Comparison of ENCODE assay signal across 8 cellular contexts in the genomic region with DNA sequence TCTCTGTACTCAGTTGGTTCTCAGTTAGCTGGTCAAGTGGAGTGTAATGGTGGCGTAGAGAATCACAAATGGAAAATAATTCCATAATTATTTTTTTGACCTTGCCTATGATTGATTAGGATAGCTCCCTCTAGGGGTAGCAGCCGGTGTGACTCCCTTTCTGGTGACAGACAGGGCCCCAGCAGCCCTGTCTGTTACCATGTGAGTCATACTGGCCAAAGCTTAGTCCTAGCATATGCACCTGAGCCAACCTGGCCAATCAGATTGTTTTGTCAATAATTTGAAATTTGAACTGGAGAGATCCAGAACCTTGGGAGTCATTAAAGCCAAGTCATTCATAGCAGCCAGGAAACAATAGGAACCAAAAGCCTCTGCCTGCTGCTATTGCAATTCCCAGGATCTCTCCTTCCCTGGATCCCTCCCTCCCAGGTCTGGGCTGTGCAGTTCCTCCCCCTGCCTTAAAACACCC. TPM values are rescaled to one million over a fixed set of nuclear protein-coding genes. Genes with fewer than 3 reads are reported as not detected.
DNase-seq lines count a peak whose midpoint lies in the region; ATAC-seq, FAIRE-seq and TF ChIP-seq lines count a peak whose summit lies in the region.

No MANE protein-coding gene starts in this region.

- no peaks in the 10 kb centered on the region for H4K20me1 ChIP-seq in keratinocyte (ENCODE audit: control insufficient read depth, extremely low read depth, insufficient read depth, low read length)

- H3K9me1 ChIP-seq in keratinocyte (ENCODE audit: control insufficient read depth, extremely low read depth, insufficient read depth, low read length), result no peaks in the 10 kb centered on the region

- TF ChIP-seq CTCF in activated B cell treated with CpG ODN at 0.5 μM for 24 hours (IDR thresholded peaks at IDR 0.05) (peak; percentile 79), breast epithelium (IDR thresholded peaks at IDR 0.05) (peak; percentile 76 to 87 (median 81)), keratinocyte (optimal IDR thresholded peaks at IDR 0.05 in 1 of 3, IDR thresholded peaks at IDR 0.05 in 1 of 3, conservative IDR thresholded peaks at IDR 0.05 in 1 of 3; ENCODE audit: extremely low read depth in 1 of 3, insufficient read depth in 2 of 3, low read length in 3 of 3) (peak; percentile 74 to 95 (median 86))

- H3K79me2 ChIP-seq in keratinocyte (ENCODE audit: control insufficient read depth, insufficient read depth, low read length), result peaks cover 15% of the 10 kb centered on the region

- H3K9me3 Mint-ChIP-seq in activated B cell treated with CpG ODN at 0.5 μM for 24 hours, result no peaks in the 10 kb centered on the region

- intact Hi-C loops in activated B cell treated with CpG ODN at 0.5 μM for 24 hours (cut with micrococcal nuclease), result no loop called here
- intact Hi-C loops in breast epithelium (cut with DNase I; ENCODE audit: low total_unique reads), result no loop called here

- DNase-seq in Daoy (ENCODE audit: low read depth) (peak; percentile 76), NCI-H2196 (lab: John Stamatoyannopoulos, UW; ENCODE audit: unreplicated experiment) (peak; percentile 94), activated B cell treated with CpG ODN at 0.5 μM for 24 hours (peak; percentile 50), breast epithelium (ENCODE audit: low spot score in 2 of 2) (peak; percentile 85 to 89), keratinocyte (ENCODE audit: low read depth, low spot score) (peak; percentile 89)
- DNase-seq in stimulated activated CD4-positive, alpha-beta T cell treated with anti-CD3 and anti-CD28 coated beads, Interleukin-1b, Interleukin-23, amount 100 ng/mL, for 4 hours (ENCODE audit: low read depth in 2 of 2), result peak; percentile 61 to 62

- no peak overlapping the region for H2AFZ ChIP-seq in keratinocyte (ENCODE audit: control insufficient read depth, low read length)

- dilution Hi-C loops in keratinocyte (cut with MboI; ENCODE audit: extremely low pct_ligation_motif_present, low sequenced_read_pairs), result no loop called here

- H3K27me3 ChIP-seq in breast epithelium, result no peaks in the 10 kb centered on the region
- H3K27me3 ChIP-seq in keratinocyte (ENCODE audit: control insufficient read depth, extremely low read depth, insufficient read depth, low read length), result no peaks in the 10 kb centered on the region

- peaks cover 38% of the 10 kb centered on the region for H3K36me3 Mint-ChIP-seq in activated B cell treated with CpG ODN at 0.5 μM for 24 hours (ENCODE audit: low read depth)

- no peak overlapping the region for H3K4me3 ChIP-seq in breast epithelium
- no peak overlapping the region for H3K4me3 ChIP-seq in keratinocyte (ENCODE audit: control insufficient read depth in 2 of 3, extremely low read depth in 1 of 3, insufficient read depth in 2 of 3, low read depth in 1 of 3, low read length in 3 of 3)

- CTCF ChIA-PET in activated B cell treated with CpG ODN at 0.5 μM for 24 hours (lab: Charles Lee), result interaction anchor here (0.7 to 1.8 kb wide), 11 partner anchors 9 to 155 kb away, joined by 3 to 9 read pairs (median 3); a partner anchor contains a TSS

- H3K4me1 ChIP-seq in breast epithelium, result peaks cover 13 to 52% of the 10 kb centered on the region in 2 donors
- H3K4me1 ChIP-seq in keratinocyte (ENCODE audit: control insufficient read depth, extremely low read depth, insufficient read depth, low read length), result peaks cover 30% of the 10 kb centered on the region

- H3K9me3 ChIP-seq in breast epithelium (no peaks in the 10 kb centered on the region), keratinocyte (ENCODE audit: control insufficient read depth, low read depth, low read length) (no peaks in the 10 kb centered on the region)

- H3K27ac ChIP-seq in breast epithelium, result peak overlapping the region; percentile 80 to 95
- peak overlapping the region; percentile 65 for H3K27ac ChIP-seq in keratinocyte (ENCODE audit: control insufficient read depth, insufficient read depth, low read length)

- no peak overlapping the region for H3K27ac Mint-ChIP-seq in activated B cell treated with CpG ODN at 0.5 μM for 24 hours

- H3K27me3 Mint-ChIP-seq in activated B cell treated with CpG ODN at 0.5 μM for 24 hours, result no peaks in the 10 kb centered on the region

- H3K4me2 ChIP-seq in keratinocyte (ENCODE audit: control insufficient read depth, extremely low read depth, insufficient read depth, low read depth, low read length), result no peak overlapping the region

- POLR2A ChIA-PET in activated B cell treated with CpG ODN at 0.5 μM for 24 hours (lab: Charles Lee), result interaction anchor here (0.6 to 1.2 kb wide), 7 partner anchors 23 to 108 kb away, joined by 3 to 14 read pairs (median 3); a partner anchor contains a TSS

- peaks cover 44% of the 10 kb centered on the region for H3K4me1 Mint-ChIP-seq in activated B cell treated with CpG ODN at 0.5 μM for 24 hours

- H3K9ac ChIP-seq in keratinocyte (ENCODE audit: control insufficient read depth, extremely low read depth, insufficient read depth, low read length), result no peak overlapping the region

- peak; percentile 62 for FAIRE-seq in keratinocyte (lab: Jason Lieb, UNC)

- ATAC-seq in HG02973 (IDR thresholded peaks at IDR 0.05; ENCODE audit: unreplicated experiment), result peak; percentile 52
- peak; percentile 91 for ATAC-seq in activated B cell treated with CpG ODN at 0.5 μM for 24 hours (ENCODE audit: low read depth)
- no peak for ATAC-seq in GM19324 (IDR thresholded peaks at IDR 0.05; ENCODE audit: low FRiP score, unreplicated experiment)

- no peak overlapping the region for H3K4me3 Mint-ChIP-seq in activated B cell treated with CpG ODN at 0.5 μM for 24 hours

- H3K36me3 ChIP-seq in breast epithelium (no peaks in the 10 kb centered on the region), keratinocyte (ENCODE audit: control insufficient read depth in 2 of 2, extremely low read depth in 1 of 2, insufficient read depth in 2 of 2, low read length in 2 of 2) (peaks cover 26 to 57% of the 10 kb centered on the region in 2 experiments)

- no peak for TF ChIP-seq POLR2A in breast epithelium (IDR thresholded peaks at IDR 0.05)

RNA-seq across cellular contexts. Expression of a gene that starts 5.6 kb away (rescaled TPM):
- total RNA-seq in Daoy (2014; rRNA removed; shearing (Covaris generic)), result 18.5 and 26.9 TPM in 2 replicates
- total RNA-seq in activated B cell treated with CpG ODN at 0.5 μM for 24 hours (25.1 and 26.5 TPM in 2 replicates), breast epithelium (10 to 100 TPM; 28.3 to 61.2 (median 34.7) TPM)
- 35.5 to 71.9 TPM (median 41.1 TPM) in 3 replicates for polyA plus RNA-seq in keratinocyte
- polyA plus RNA-seq in keratinocyte (2011; ENCODE audit: low read depth), result 5.4 TPM
- polyA plus RNA-seq in keratinocyte (2011; cell fraction: cytosol; rRNA removed), result 41.4 and 45.0 TPM in 2 replicates
- polyA plus RNA-seq in keratinocyte (2011; cell fraction: nucleus; rRNA removed), result 31.6 and 37.0 TPM in 2 replicates
- 19.8 and 30.0 TPM in 2 replicates for polyA plus RNA-seq in keratinocyte (2012; ENCODE audit: low replicate concordance)
- 54.3 to 92.5 TPM (median 80.0 TPM) in 3 replicates for polyA minus RNA-seq in keratinocyte
- 65.0 TPM for polyA minus RNA-seq in keratinocyte (2011; cell fraction: cytosol; rRNA and poly(A)+ RNA removed)
- 19.4 and 26.8 TPM in 2 replicates for polyA minus RNA-seq in keratinocyte (2011; cell fraction: nucleus; rRNA and poly(A)+ RNA removed)

RNA-seq across cellular contexts. Expression of a gene that starts 10.7 kb away (rescaled TPM):
- total RNA-seq in Daoy (2014; rRNA removed; shearing (Covaris generic)), result not detected in 2 replicates
- total RNA-seq in activated B cell treated with CpG ODN at 0.5 μM for 24 hours (not detected in 2 replicates), breast epithelium (100 to 1,000 TPM in 1 of 3 donors, 10 to 100 TPM in 1, not detected in 1; 38.7 to 105 TPM)
- polyA plus RNA-seq in keratinocyte, result 0.06 to 0.24 TPM (median 0.16 TPM) in 3 replicates
- not detected for polyA plus RNA-seq in keratinocyte (2011; ENCODE audit: low read depth)
- polyA plus RNA-seq in keratinocyte (2011; cell fraction: cytosol; rRNA removed), result 0.06 and 0.28 TPM in 2 replicates
- polyA plus RNA-seq in keratinocyte (2011; cell fraction: nucleus; rRNA removed), result 0.15 and 0.19 TPM in 2 replicates
- 0.11 and 0.48 TPM in 2 replicates for polyA plus RNA-seq in keratinocyte (2012; ENCODE audit: low replicate concordance)
- polyA minus RNA-seq in keratinocyte, result not detected in 3 replicates
- polyA minus RNA-seq in keratinocyte (2011; cell fraction: cytosol; rRNA and poly(A)+ RNA removed), result not detected
- 0.78 TPM in 1 of 2 replicates, not detected in the other for polyA minus RNA-seq in keratinocyte (2011; cell fraction: nucleus; rRNA and poly(A)+ RNA removed)

RNA-seq across cellular contexts. Expression of a gene that starts 23.9 kb away (rescaled TPM):
- total RNA-seq in Daoy (2014; rRNA removed; shearing (Covaris generic)), result 74.2 and 93.5 TPM in 2 replicates
- total RNA-seq in activated B cell treated with CpG ODN at 0.5 μM for 24 hours (275 and 286 TPM in 2 replicates), breast epithelium (100 to 1,000 TPM; 121 to 198 (median 183) TPM)
- 62.7 to 79.4 TPM (median 63.9 TPM) in 3 replicates for polyA plus RNA-seq in keratinocyte
- polyA plus RNA-seq in keratinocyte (2011; ENCODE audit: low read depth), result 69.5 TPM
- 24.8 and 26.8 TPM in 2 replicates for polyA plus RNA-seq in keratinocyte (2011; cell fraction: cytosol; rRNA removed)
- 316 and 363 TPM in 2 replicates for polyA plus RNA-seq in keratinocyte (2011; cell fraction: nucleus; rRNA removed)
- 58.2 and 79.6 TPM in 2 replicates for polyA plus RNA-seq in keratinocyte (2012; ENCODE audit: low replicate concordance)
- polyA minus RNA-seq in keratinocyte, result 39.3 to 66.2 TPM (median 50.9 TPM) in 3 replicates
- polyA minus RNA-seq in keratinocyte (2011; cell fraction: cytosol; rRNA and poly(A)+ RNA removed), result 18.8 TPM
- 39.1 and 52.5 TPM in 2 replicates for polyA minus RNA-seq in keratinocyte (2011; cell fraction: nucleus; rRNA and poly(A)+ RNA removed)

RNA-seq across cellular contexts. Expression of a gene that starts 50.9 kb away (rescaled TPM):
- total RNA-seq in Daoy (2014; rRNA removed; shearing (Covaris generic)), result 1.5 TPM in 2 replicates
- 26.5 and 28.5 TPM in 2 replicates for total RNA-seq in activated B cell treated with CpG ODN at 0.5 μM for 24 hours
- total RNA-seq in breast epithelium, result 1 to 10 TPM; 4.6 to 9.8 (median 5.6) TPM
- 1.4 to 3.9 TPM (median 2.1 TPM) in 3 replicates for polyA plus RNA-seq in keratinocyte
- 3.3 TPM for polyA plus RNA-seq in keratinocyte (2011; ENCODE audit: low read depth)
- 4.6 and 5.4 TPM in 2 replicates for polyA plus RNA-seq in keratinocyte (2011; cell fraction: cytosol; rRNA removed)
- polyA plus RNA-seq in keratinocyte (2011; cell fraction: nucleus; rRNA removed), result 12.5 and 13.3 TPM in 2 replicates
- 9.8 and 11.7 TPM in 2 replicates for polyA plus RNA-seq in keratinocyte (2012; ENCODE audit: low replicate concordance)
- polyA minus RNA-seq in keratinocyte, result 3.7 to 19.6 TPM (median 4.8 TPM) in 3 replicates
- 6.7 TPM for polyA minus RNA-seq in keratinocyte (2011; cell fraction: cytosol; rRNA and poly(A)+ RNA removed)
- polyA minus RNA-seq in keratinocyte (2011; cell fraction: nucleus; rRNA and poly(A)+ RNA removed), result 1.9 and 3.6 TPM in 2 replicates
